Comparison of ENCODE assay signal across 1 cellular context in the genomic region with DNA sequence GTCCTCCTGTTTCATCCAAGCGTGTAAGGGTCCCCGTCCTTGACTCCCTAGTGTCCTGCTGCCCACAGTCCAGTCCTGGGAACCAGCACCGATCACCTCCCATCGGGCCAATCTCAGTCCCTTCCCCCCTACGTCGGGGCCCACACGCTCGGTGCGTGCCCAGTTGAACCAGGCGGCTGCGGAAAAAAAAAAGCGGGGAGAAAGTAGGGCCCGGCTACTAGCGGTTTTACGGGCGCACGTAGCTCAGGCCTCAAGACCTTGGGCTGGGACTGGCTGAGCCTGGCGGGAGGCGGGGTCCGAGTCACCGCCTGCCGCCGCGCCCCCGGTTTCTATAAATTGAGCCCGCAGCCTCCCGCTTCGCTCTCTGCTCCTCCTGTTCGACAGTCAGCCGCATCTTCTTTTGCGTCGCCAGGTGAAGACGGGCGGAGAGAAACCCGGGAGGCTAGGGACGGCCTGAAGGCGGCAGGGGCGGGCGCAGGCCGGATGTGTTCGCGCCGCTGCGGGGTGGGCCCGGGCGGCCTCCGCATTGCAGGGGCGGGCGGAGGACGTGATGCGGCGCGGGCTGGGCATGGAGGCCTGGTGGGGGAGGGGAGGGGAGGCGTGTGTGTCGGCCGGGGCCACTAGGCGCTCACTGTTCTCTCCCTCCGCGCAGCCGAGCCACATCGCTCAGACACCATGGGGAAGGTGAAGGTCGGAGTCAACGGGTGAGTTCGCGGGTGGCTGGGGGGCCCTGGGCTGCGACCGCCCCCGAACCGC.
A peak's percentile ranks its signal among the peaks of the same experiment; 100 is the strongest.
TF ChIP-seq lines count a peak whose summit lies in the region.

Gene GAPDH (plus strand): TSS at position 360 of the 756 bp plus-strand sequence. CDS start 316 bp downstream, at position 676.

TF ChIP-seq in K562, 482 proteins besides CTCF, POLR2A, EP300 and RAD21 (continued from another document and continues in another):
- peak; percentile 65 for TF ChIP-seq ZBTB40 (IDR thresholded peaks at IDR 0.05)
- TF ChIP-seq ZBTB40 (CRISPR knock-in tag; IDR thresholded peaks at IDR 0.05): peak; percentile 45; the same call in 1 of the 2 replicates
- no peak for TF ChIP-seq ZNF217 (CRISPR knock-in tag; IDR thresholded peaks at IDR 0.05)
- no peak for TF ChIP-seq ZBED1 (IDR thresholded peaks at IDR 0.05)
- peak; percentile 41; the same call in 1 of the 2 replicates for TF ChIP-seq NCOA1 (IDR thresholded peaks at IDR 0.05; ENCODE audit: low read depth)
- TF ChIP-seq, protein P1, sequence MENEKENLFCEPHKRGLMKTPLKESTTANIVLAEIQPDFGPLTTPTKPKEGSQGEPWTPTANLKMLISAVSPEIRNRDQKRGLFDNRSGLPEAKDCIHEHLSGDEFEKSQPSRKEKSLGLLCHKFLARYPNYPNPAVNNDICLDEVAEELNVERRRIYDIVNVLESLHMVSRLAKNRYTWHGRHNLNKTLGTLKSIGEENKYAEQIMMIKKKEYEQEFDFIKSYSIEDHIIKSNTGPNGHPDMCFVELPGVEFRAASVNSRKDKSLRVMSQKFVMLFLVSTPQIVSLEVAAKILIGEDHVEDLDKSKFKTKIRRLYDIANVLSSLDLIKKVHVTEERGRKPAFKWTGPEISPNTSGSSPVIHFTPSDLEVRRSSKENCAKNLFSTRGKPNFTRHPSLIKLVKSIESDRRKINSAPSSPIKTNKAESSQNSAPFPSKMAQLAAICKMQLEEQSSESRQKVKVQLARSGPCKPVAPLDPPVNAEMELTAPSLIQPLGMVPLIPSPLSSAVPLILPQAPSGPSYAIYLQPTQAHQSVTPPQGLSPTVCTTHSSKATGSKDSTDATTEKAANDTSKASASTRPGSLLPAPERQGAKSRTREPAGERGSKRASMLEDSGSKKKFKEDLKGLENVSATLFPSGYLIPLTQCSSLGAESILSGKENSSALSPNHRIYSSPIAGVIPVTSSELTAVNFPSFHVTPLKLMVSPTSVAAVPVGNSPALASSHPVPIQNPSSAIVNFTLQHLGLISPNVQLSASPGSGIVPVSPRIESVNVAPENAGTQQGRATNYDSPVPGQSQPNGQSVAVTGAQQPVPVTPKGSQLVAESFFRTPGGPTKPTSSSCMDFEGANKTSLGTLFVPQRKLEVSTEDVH (IDR thresholded peaks at IDR 0.05; ENCODE audit: low read depth, partially characterized antibody): peak; percentile 74
- TF ChIP-seq CBFA2T2 (conservative IDR thresholded peaks at IDR 0.05): no peak
- TF ChIP-seq KAT8 (IDR thresholded peaks at IDR 0.05; ENCODE audit: low read depth): no peak
- no peak for TF ChIP-seq GATA2 (CRISPR knock-in tag; IDR thresholded peaks at IDR 0.05)
- TF ChIP-seq STAT5B (CRISPR knock-in tag; IDR thresholded peaks at IDR 0.05): no peak
- TF ChIP-seq NEUROD1 (IDR thresholded peaks at IDR 0.05; ENCODE audit: borderline replicate concordance, low read depth, low read length, partially characterized antibody): peak; percentile 72
- TF ChIP-seq MBD1 (CRISPR knock-in tag; IDR thresholded peaks at IDR 0.05): no peak
- no peak; the same call in 1 of the 2 replicates for TF ChIP-seq ZSCAN29 (IDR thresholded peaks at IDR 0.05)
- TF ChIP-seq ZNF23 (CRISPR knock-in tag; IDR thresholded peaks at IDR 0.05): no peak
- no peak for TF ChIP-seq SOX6 (IDR thresholded peaks at IDR 0.05)
- TF ChIP-seq SNIP1 (IDR thresholded peaks at IDR 0.05; ENCODE audit: low read depth): peak; percentile 92
- TF ChIP-seq LEF1 (IDR thresholded peaks at IDR 0.05): peak; percentile 68; the same call in 1 of the 2 replicates
- TF ChIP-seq, protein P2, sequence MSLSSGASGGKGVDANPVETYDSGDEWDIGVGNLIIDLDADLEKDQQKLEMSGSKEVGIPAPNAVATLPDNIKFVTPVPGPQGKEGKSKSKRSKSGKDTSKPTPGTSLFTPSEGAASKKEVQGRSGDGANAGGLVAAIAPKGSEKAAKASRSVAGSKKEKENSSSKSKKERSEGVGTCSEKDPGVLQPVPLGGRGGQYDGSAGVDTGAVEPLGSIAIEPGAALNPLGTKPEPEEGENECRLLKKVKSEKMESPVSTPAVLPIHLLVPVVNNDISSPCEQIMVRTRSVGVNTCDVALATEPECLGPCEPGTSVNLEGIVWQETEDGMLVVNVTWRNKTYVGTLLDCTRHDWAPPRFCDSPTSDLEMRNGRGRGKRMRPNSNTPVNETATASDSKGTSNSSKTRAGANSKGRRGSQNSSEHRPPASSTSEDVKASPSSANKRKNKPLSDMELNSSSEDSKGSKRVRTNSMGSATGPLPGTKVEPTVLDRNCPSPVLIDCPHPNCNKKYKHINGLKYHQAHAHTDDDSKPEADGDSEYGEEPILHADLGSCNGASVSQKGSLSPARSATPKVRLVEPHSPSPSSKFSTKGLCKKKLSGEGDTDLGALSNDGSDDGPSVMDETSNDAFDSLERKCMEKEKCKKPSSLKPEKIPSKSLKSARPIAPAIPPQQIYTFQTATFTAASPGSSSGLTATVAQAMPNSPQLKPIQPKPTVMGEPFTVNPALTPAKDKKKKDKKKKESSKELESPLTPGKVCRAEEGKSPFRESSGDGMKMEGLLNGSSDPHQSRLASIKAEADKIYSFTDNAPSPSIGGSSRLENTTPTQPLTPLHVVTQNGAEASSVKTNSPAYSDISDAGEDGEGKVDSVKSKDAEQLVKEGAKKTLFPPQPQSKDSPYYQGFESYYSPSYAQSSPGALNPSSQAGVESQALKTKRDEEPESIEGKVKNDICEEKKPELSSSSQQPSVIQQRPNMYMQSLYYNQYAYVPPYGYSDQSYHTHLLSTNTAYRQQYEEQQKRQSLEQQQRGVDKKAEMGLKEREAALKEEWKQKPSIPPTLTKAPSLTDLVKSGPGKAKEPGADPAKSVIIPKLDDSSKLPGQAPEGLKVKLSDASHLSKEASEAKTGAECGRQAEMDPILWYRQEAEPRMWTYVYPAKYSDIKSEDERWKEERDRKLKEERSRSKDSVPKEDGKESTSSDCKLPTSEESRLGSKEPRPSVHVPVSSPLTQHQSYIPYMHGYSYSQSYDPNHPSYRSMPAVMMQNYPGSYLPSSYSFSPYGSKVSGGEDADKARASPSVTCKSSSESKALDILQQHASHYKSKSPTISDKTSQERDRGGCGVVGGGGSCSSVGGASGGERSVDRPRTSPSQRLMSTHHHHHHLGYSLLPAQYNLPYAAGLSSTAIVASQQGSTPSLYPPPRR (CRISPR knock-in tag; IDR thresholded peaks at IDR 0.05; ENCODE audit: borderline replicate concordance): no peak
- TF ChIP-seq ZNF212 (CRISPR knock-in tag; IDR thresholded peaks at IDR 0.05): no peak
- TF ChIP-seq ELF1 (tag; IDR thresholded peaks at IDR 0.05): no peak
- TF ChIP-seq CLOCK (CRISPR knock-in tag; IDR thresholded peaks at IDR 0.05; ENCODE audit: borderline replicate concordance): no peak
- no peak for TF ChIP-seq ZNF444 (CRISPR knock-in tag; IDR thresholded peaks at IDR 0.05)
- no peak for TF ChIP-seq MXD1 (CRISPR knock-in tag; IDR thresholded peaks at IDR 0.05; ENCODE audit: borderline replicate concordance, poor library complexity, severe bottlenecking)
- no peak for TF ChIP-seq THRAP3 (IDR thresholded peaks at IDR 0.05; ENCODE audit: borderline replicate concordance)
- TF ChIP-seq, protein P3, sequence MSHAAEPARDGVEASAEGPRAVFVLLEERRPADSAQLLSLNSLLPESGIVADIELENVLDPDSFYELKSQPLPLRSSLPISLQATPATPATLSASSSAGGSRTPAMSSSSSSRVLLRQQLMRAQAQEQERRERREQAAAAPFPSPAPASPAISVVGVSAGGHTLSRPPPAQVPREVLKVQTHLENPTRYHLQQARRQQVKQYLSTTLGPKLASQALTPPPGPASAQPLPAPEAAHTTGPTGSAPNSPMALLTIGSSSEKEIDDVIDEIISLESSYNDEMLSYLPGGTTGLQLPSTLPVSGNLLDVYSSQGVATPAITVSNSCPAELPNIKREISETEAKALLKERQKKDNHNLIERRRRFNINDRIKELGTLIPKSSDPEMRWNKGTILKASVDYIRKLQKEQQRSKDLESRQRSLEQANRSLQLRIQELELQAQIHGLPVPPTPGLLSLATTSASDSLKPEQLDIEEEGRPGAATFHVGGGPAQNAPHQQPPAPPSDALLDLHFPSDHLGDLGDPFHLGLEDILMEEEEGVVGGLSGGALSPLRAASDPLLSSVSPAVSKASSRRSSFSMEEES (CRISPR knock-in tag; IDR thresholded peaks at IDR 0.05): no peak
- TF ChIP-seq THAP7 (CRISPR knock-in tag; IDR thresholded peaks at IDR 0.05): no peak
